7 cellular contexts compared by ENCODE assay signal in the genomic region with DNA sequence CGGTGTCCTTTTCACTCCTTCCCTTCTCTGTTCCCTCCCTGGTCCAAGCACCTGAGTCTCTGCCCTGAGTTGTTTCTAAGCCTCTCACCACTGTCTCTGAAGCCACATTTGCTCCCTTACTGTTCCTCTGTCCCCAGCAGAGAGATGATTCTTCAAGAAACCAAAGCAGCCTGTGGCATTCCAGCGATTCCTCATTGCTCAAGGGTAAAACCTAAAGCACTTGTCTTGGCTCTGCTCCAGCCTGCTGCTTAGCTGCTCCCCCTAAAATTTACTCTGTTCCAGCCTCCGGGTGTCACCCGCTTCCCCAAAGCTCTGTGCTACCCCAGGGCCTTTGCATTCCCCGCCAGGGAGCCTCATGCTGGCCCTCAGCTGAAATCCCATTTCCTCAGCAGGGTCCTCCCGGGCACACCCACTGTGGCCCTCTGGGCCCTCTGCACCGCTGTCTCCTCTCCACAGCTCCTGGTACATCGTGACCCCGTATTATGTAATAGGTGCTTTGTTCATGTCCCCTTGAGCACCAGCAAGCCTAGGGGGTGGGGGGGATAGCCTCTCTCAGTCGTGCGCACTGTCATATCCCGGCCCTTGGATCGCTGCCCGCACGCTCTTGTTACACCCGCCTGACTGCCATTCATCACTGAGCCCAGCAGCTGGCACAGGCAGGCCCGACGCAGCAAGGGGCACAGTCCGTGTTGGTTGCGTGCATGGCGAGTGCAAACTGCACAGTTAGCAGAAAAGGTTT. TPM values are rescaled to one million over a fixed set of nuclear protein-coding genes. Genes with fewer than 3 reads are reported as not detected.
DNase-seq lines count a peak whose midpoint lies in the region; ATAC-seq and TF ChIP-seq lines count a peak whose summit lies in the region.
"Had no signal": no experiment of that assay in that cellular context is flagged by ENCODE, and none has a peak within 500 bp of the region (broad histone marks: within the 10 kb centered on the region; RNA-seq: fewer than 3 reads in every experiment).

No MANE protein-coding gene starts in this region.

- no peaks in the 10 kb centered on the region for H3K9me3 ChIP-seq in tibial nerve

- no peak for DNase-seq in activated T-cell treated with anti-CD3 and anti-CD28 coated beads, Interleukin-2, amount 50 U/mL, for 24 hours
- no peak for DNase-seq in activated T-cell treated with anti-CD3 and anti-CD28 coated beads, Interleukin-2, amount 50 U/mL, for 48 hours
- DNase-seq in glomerular visceral epithelial cell (ENCODE audit: extremely low spot score) (peak; percentile 62), tibial nerve (ENCODE audit: low spot score in 2 of 2) (no peak), HT-29 (ENCODE audit: low spot score) (no peak)
- no peak for DNase-seq in stimulated activated naive CD8-positive, alpha-beta T cell treated with anti-CD3 and anti-CD28 coated beads, Interleukin-15, amount 100 ng/mL, for 72 hours
- DNase-seq: HCEC 1CT had no signal

- no peaks in the 10 kb centered on the region for H3K27me3 ChIP-seq in tibial nerve

- no peak for ATAC-seq in stimulated activated naive CD8-positive, alpha-beta T cell treated with anti-CD3 and anti-CD28 coated beads, Interleukin-15, amount 100 ng/mL, for 72 hours

- WGBS in tibial nerve, 2 donors = 47 to 48% methylated on average over 14 to 21 of the region's 21 CpGs

- H3K27ac ChIP-seq in tibial nerve = peak overlapping the region in 3 of 4 donors; percentile 17 to 39 (median 38)

- TF ChIP-seq POLR2A in tibial nerve (IDR thresholded peaks at IDR 0.05) = no peak

- no peak overlapping the region for H3K4me3 Mint-ChIP-seq in activated T-cell treated with anti-CD3 and anti-CD28 coated beads, Interleukin-2, amount 50 U/mL, for 24 hours
- H3K4me3 Mint-ChIP-seq in stimulated activated naive CD8-positive, alpha-beta T cell treated with anti-CD3 and anti-CD28 coated beads, Interleukin-15, amount 100 ng/mL, for 72 hours = no peak overlapping the region

- peaks cover 47% of the 10 kb centered on the region for H3K36me3 Mint-ChIP-seq in activated T-cell treated with anti-CD3 and anti-CD28 coated beads, Interleukin-2, amount 50 U/mL, for 24 hours (ENCODE audit: low read depth)

- no peak for TF ChIP-seq EP300 in tibial nerve (IDR thresholded peaks at IDR 0.05)

- peak overlapping the region; percentile 76 for H3K27ac Mint-ChIP-seq in activated T-cell treated with anti-CD3 and anti-CD28 coated beads, Interleukin-2, amount 50 U/mL, for 24 hours
- H3K27ac Mint-ChIP-seq in stimulated activated naive CD8-positive, alpha-beta T cell treated with anti-CD3 and anti-CD28 coated beads, Interleukin-15, amount 100 ng/mL, for 72 hours = peak overlapping the region in 1 of 2 donors; percentile 76

- H3K9me3 Mint-ChIP-seq in activated T-cell treated with anti-CD3 and anti-CD28 coated beads, Interleukin-2, amount 50 U/mL, for 24 hours = no peaks in the 10 kb centered on the region
- H3K9me3 Mint-ChIP-seq in stimulated activated naive CD8-positive, alpha-beta T cell treated with anti-CD3 and anti-CD28 coated beads, Interleukin-15, amount 100 ng/mL, for 72 hours = no peaks in the 10 kb centered on the region

- peaks cover 0 to 21% (median 0%) of the 10 kb centered on the region in 3 donors for H3K36me3 ChIP-seq in tibial nerve

- H3K27me3 Mint-ChIP-seq in activated T-cell treated with anti-CD3 and anti-CD28 coated beads, Interleukin-2, amount 50 U/mL, for 24 hours = no peaks in the 10 kb centered on the region
- no peaks in the 10 kb centered on the region for H3K27me3 Mint-ChIP-seq in stimulated activated naive CD8-positive, alpha-beta T cell treated with anti-CD3 and anti-CD28 coated beads, Interleukin-15, amount 100 ng/mL, for 72 hours

- no peak for TF ChIP-seq CTCF in tibial nerve (IDR thresholded peaks at IDR 0.05)

- H3K4me1 ChIP-seq in tibial nerve = peaks cover 0 to 26% (median 8%) of the 10 kb centered on the region in 4 donors

- no peak overlapping the region for H3K4me3 ChIP-seq in tibial nerve

- H3K4me1 Mint-ChIP-seq in activated T-cell treated with anti-CD3 and anti-CD28 coated beads, Interleukin-2, amount 50 U/mL, for 24 hours (ENCODE audit: low read depth) = peaks cover 29% of the 10 kb centered on the region
- peaks cover 40% of the 10 kb centered on the region for H3K4me1 Mint-ChIP-seq in stimulated activated naive CD8-positive, alpha-beta T cell treated with anti-CD3 and anti-CD28 coated beads, Interleukin-15, amount 100 ng/mL, for 72 hours

RNA-seq across cellular contexts. Expression of gene TECR, which starts 15.8 kb away (rescaled TPM):
- 10 to 100 TPM; 33.1 to 55.1 (median 43.6) TPM for total RNA-seq in tibial nerve
- 117 and 146 TPM in 2 replicates for total RNA-seq in HT-29 (2014; rRNA removed; shearing (Covaris generic))

RNA-seq across cellular contexts. Expression of gene NDUFB7, which starts 26.7 kb away (rescaled TPM):
- total RNA-seq in tibial nerve = 100 to 1,000 TPM; 315 to 444 (median 398) TPM
- total RNA-seq in HT-29 (2014; rRNA removed; shearing (Covaris generic)) = 482 and 492 TPM in 2 replicates

RNA-seq across cellular contexts. Expression of gene DNAJB1, which starts 26.9 kb away (rescaled TPM):
- 100 to 1,000 TPM in 1 of 4 donors, 10 to 100 TPM in 3; 48.9 to 132 (median 73.9) TPM for total RNA-seq in tibial nerve
- total RNA-seq in HT-29 (2014; rRNA removed; shearing (Covaris generic)) = 77.7 and 79.9 TPM in 2 replicates

RNA-seq across cellular contexts. Expression of gene CLEC17A, which starts 37.7 kb away (rescaled TPM):
- under 1 TPM in 1 of 4 donors, not detected in 3; 0.60 TPM for total RNA-seq in tibial nerve
- not detected in 2 replicates for total RNA-seq in HT-29 (2014; rRNA removed; shearing (Covaris generic))

RNA-seq across cellular contexts. Expression of gene GIPC1, which starts 49.2 kb away (rescaled TPM):
- total RNA-seq in tibial nerve = 100 to 1,000 TPM in 3 of 4 donors, 10 to 100 TPM in 1; 61.8 to 122 (median 113) TPM
- total RNA-seq in HT-29 (2014; rRNA removed; shearing (Covaris generic)) = 296 and 305 TPM in 2 replicates
